In the genomic region with DNA sequence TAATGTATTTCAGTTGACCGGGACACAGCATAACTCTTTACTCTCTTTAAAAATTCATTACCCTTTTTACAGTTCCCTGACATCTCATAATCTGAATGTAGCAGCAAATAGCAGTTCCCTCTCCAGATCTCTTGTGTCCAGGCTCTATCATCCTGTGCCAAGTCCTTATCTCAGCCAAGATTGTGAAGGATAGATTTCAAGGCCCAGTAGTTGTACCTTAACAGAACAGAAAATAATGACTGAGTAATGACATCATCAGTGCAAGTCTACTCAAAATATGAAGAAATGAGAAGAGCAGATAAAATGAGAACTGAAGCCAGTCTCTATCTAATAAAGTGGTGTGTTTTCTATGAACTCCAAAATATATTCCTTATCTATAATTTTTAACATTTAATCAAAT, we compare ENCODE assay signal across 15 cellular contexts.
DNase-seq lines count a peak whose midpoint lies in the region; ATAC-seq and TF ChIP-seq lines count a peak whose summit lies in the region.
"Had no signal": no experiment of that assay in that cellular context is flagged by ENCODE, and none has a peak within 500 bp of the region (broad histone marks: within the 10 kb centered on the region; RNA-seq: fewer than 3 reads in every experiment).

No MANE protein-coding gene starts in this region.

- no peak overlapping the region for H3K4me2 ChIP-seq in OCI-LY3 (ENCODE audit: low read length)
- H3K4me2 ChIP-seq: BLaER1 treated with 17β-estradiol and CSF1 and Interleukin-3, amounts not matched to agents 10 nM and 100 nM; GM23338 had no signal

- H3K4me3 ChIP-seq in OCI-LY3 (ENCODE audit: low read length) (no peak overlapping the region), brain microvascular endothelial cell (ENCODE audit: low read depth, low read length) (no peak overlapping the region), tibial artery (no peak overlapping the region)
- H3K4me3 ChIP-seq: BLaER1 treated with 17β-estradiol and CSF1 and Interleukin-3, amounts not matched to agents 10 nM and 100 nM; GM23338 had no signal

- H3K27me3 ChIP-seq in OCI-LY3 (ENCODE audit: low read depth, low read length), result no peaks in the 10 kb centered on the region
- no peaks in the 10 kb centered on the region for H3K27me3 ChIP-seq in brain microvascular endothelial cell (replicated peaks)
- no peaks in the 10 kb centered on the region for H3K27me3 ChIP-seq in tibial artery
- H3K27me3 ChIP-seq: BLaER1 treated with 17β-estradiol and CSF1 and Interleukin-3, amounts not matched to agents 10 nM and 100 nM had no signal

- ATAC-seq in HG02623 (IDR thresholded peaks at IDR 0.05; ENCODE audit: unreplicated experiment), result no peak
- ATAC-seq: GM23338 had no signal

- in situ Hi-C loops in brain microvascular endothelial cell (cut with HindIII; ENCODE audit: low pct_ligation_motif_present, low sequenced_read_pairs), result no loop called here

- TF ChIP-seq CTCF in OCI-LY3 (IDR thresholded peaks at IDR 0.05; ENCODE audit: low read depth, low read length) (no peak), brain microvascular endothelial cell (IDR thresholded peaks at IDR 0.05; ENCODE audit: low read depth, low read length, missing control alignments) (no peak), tibial artery (IDR thresholded peaks at IDR 0.05) (no peak)

- H3K27ac ChIP-seq in OCI-LY3 (ENCODE audit: low read length), result peak overlapping the region; percentile 14; the same call in 1 of the 2 replicates
- H3K27ac ChIP-seq in brain microvascular endothelial cell, result no peak overlapping the region
- no peak overlapping the region for H3K27ac ChIP-seq in tibial artery
- H3K27ac ChIP-seq: BLaER1 treated with 17β-estradiol and CSF1 and Interleukin-3, amounts not matched to agents 10 nM and 100 nM; HL-60 had no signal

- intact Hi-C loops in tibial artery (cut with DNase I; ENCODE audit: low total_unique reads), result no loop called here

- no peaks in the 10 kb centered on the region; the same call in 1 of the 2 replicates for H3K79me2 ChIP-seq in OCI-LY3 (ENCODE audit: low read length)

- no peaks in the 10 kb centered on the region for H3K9me3 ChIP-seq in OCI-LY3 (ENCODE audit: insufficient read depth, low read length)
- no peaks in the 10 kb centered on the region for H3K9me3 ChIP-seq in tibial artery
- H3K9me3 ChIP-seq: BLaER1 treated with 17β-estradiol and CSF1 and Interleukin-3, amounts not matched to agents 10 nM and 100 nM had no signal

- H4K20me1 ChIP-seq in OCI-LY3 (ENCODE audit: insufficient read depth, low read length), result 0 out of 2 replicates have a peak, but pooled peaks cover 6% of the 10 kb centered on the region
- H4K20me1 ChIP-seq: BLaER1 treated with 17β-estradiol and CSF1 and Interleukin-3, amounts not matched to agents 10 nM and 100 nM had no signal

- H3K9ac ChIP-seq in OCI-LY3 (ENCODE audit: low read length), result no peak overlapping the region
- H3K9ac ChIP-seq: BLaER1 treated with 17β-estradiol and CSF1 and Interleukin-3, amounts not matched to agents 10 nM and 100 nM had no signal

- H3K36me3 ChIP-seq in OCI-LY3 (replicated peaks; ENCODE audit: low read depth, low read length) (peaks cover 77% of the 10 kb centered on the region), brain microvascular endothelial cell (replicated peaks) (no peaks in the 10 kb centered on the region), tibial artery (no peaks in the 10 kb centered on the region)

- H2AFZ ChIP-seq in OCI-LY3 (ENCODE audit: low read depth, low read length), result no peak overlapping the region
- H2AFZ ChIP-seq: GM23338 had no signal

- H3K4me1 ChIP-seq in OCI-LY3 (ENCODE audit: low read length), result no peaks in the 10 kb centered on the region
- no peaks in the 10 kb centered on the region for H3K4me1 ChIP-seq in tibial artery

- DNase-seq in CD1c-positive myeloid dendritic cell (ENCODE audit: extremely low spot score) (peak; percentile 60), brain microvascular endothelial cell (peak; percentile 62), iris pigment epithelial cell (ENCODE audit: low read depth) (peak; percentile 3), NCI-H526 treated with DMSO at 0.1 percent for 48 hours (lab: John Stamatoyannopoulos, UW) (no peak), tibial artery (no peak)
- DNase-seq: ACHN; Calu3; CD4-positive, alpha-beta T cell; DMS 273 treated with DMSO at 0.1 percent for 48 hours; H7 had no signal

Comparison
In these comparisons a context has a peak if more than half of its experiments do, and no peak if none do; other contexts are left out.
1. DNase-seq: peak in CD1c-positive myeloid dendritic cell (single experiment), brain microvascular endothelial cell (single experiment) and iris pigment epithelial cell (single experiment); none in NCI-H526 treated with DMSO at 0.1 percent for 48 hours (single experiment) and tibial artery (0 of 2).